ENCODE assay signal across 9 cellular contexts in genomic region chr9:757246-757881, GRCh38.
A peak's percentile ranks its signal among the peaks of the same experiment; 100 is the strongest.
DNase-seq lines count a peak whose midpoint lies in the region; ATAC-seq and TF ChIP-seq lines count a peak whose summit lies in the region.
"Had no signal": no experiment of that assay in that cellular context is flagged by ENCODE, and none has a peak within 500 bp of the region (broad histone marks: within the 10 kb centered on the region; RNA-seq: fewer than 3 reads in every experiment).

No MANE protein-coding gene starts in this region.

- H3K4me2 ChIP-seq in KMS-11 (no peak overlapping the region), smooth muscle cell (no peak overlapping the region)

- H3K4me1 ChIP-seq in KMS-11 (ENCODE audit: low read depth, poor library complexity, severe bottlenecking) (peaks cover 21% of the 10 kb centered on the region), right atrium auricular region (peaks cover 0 to 21% of the 10 kb centered on the region in 2 donors), smooth muscle cell (ENCODE audit: low read depth) (no peaks in the 10 kb centered on the region)

- DNase-seq in GF-D8 (lab: John Stamatoyannopoulos, UW) (peak; percentile 25), right atrium auricular region (ENCODE audit: low spot score) (peak; percentile 58), smooth muscle cell (lab: John Stamatoyannopoulos, UW; ENCODE audit: unreplicated experiment) (no peak), NCI-H187 treated with DMSO at 0.1 percent for 48 hours (lab: John Stamatoyannopoulos, UW) (no peak)
- DNase-seq in activated T-cell treated with anti-CD3 and anti-CD28 coated beads, Interleukin-2, amount 50 U/mL, for 48 hours = no peak

- ATAC-seq in GM19452 (IDR thresholded peaks at IDR 0.05; ENCODE audit: unreplicated experiment) = no peak

- H4K20me1 ChIP-seq in KMS-11 (ENCODE audit: insufficient read depth) = no peaks in the 10 kb centered on the region
- no peaks in the 10 kb centered on the region for H4K20me1 ChIP-seq in smooth muscle cell (ENCODE audit: low read depth)

- H3K36me3 ChIP-seq in KMS-11 (ENCODE audit: insufficient read depth) (no peaks in the 10 kb centered on the region), right atrium auricular region (peaks cover 8% of the 10 kb centered on the region), smooth muscle cell (ENCODE audit: low read depth) (no peaks in the 10 kb centered on the region)

- H3F3A ChIP-seq in smooth muscle cell (ENCODE audit: low read depth) = no peaks in the 10 kb centered on the region

- H3K9me3 ChIP-seq in right atrium auricular region (no peaks in the 10 kb centered on the region), smooth muscle cell (replicated peaks; ENCODE audit: low read depth) (no peaks in the 10 kb centered on the region)

- WGBS in smooth muscle cell (ENCODE audit: low lambda C conversion rate) = 72% methylated on average over 13 of the region's 13 CpGs

- H3K79me2 ChIP-seq in KMS-11 (ENCODE audit: insufficient read depth, low read depth) = no peaks in the 10 kb centered on the region
- H3K79me2 ChIP-seq in smooth muscle cell (ENCODE audit: low read depth) = no peaks in the 10 kb centered on the region

- no peak overlapping the region for H3K27ac ChIP-seq in KMS-11
- H3K27ac ChIP-seq in right atrium auricular region = no peak overlapping the region
- H3K27ac ChIP-seq in smooth muscle cell (ENCODE audit: low read depth) = no peak overlapping the region
- H3K27ac ChIP-seq: SK-N-MC had no signal

- H3K4me3 ChIP-seq in KMS-11 (IDR thresholded peaks at IDR 0.05; ENCODE audit: insufficient read depth, low read depth, low read length) = no peak overlapping the region
- H3K4me3 ChIP-seq in WI38 (ENCODE audit: low read depth, low read length) = no peak overlapping the region
- H3K4me3 ChIP-seq in right atrium auricular region = no peak overlapping the region
- H3K4me3 ChIP-seq in smooth muscle cell = no peak overlapping the region
- H3K4me3 ChIP-seq: SK-N-MC had no signal

- H3K9ac ChIP-seq in KMS-11 = no peak overlapping the region
- H3K9ac ChIP-seq in smooth muscle cell (ENCODE audit: low read depth) = no peak overlapping the region

- H3K27me3 ChIP-seq in KMS-11 (ENCODE audit: insufficient read depth, low read depth) (no peaks in the 10 kb centered on the region), right atrium auricular region (no peaks in the 10 kb centered on the region), smooth muscle cell (ENCODE audit: low read depth) (no peaks in the 10 kb centered on the region)

- peak; percentile 27; the same call in 1 of the 2 replicates for TF ChIP-seq CTCF in KMS-11 (conservative IDR thresholded peaks at IDR 0.05; ENCODE audit: low read depth, low read length)
- TF ChIP-seq CTCF in WI38 (IDR thresholded peaks at IDR 0.05; ENCODE audit: low read depth, low read length) = peak; percentile 65
- peak; percentile 34 to 70 for TF ChIP-seq CTCF in right atrium auricular region (IDR thresholded peaks at IDR 0.05)
- peak; percentile 47 for TF ChIP-seq CTCF in smooth muscle cell (IDR thresholded peaks at IDR 0.05; ENCODE audit: borderline replicate concordance, insufficient read depth, poor library complexity, severe bottlenecking)

- H2AFZ ChIP-seq in KMS-11 (ENCODE audit: low read depth) (no peak overlapping the region), smooth muscle cell (ENCODE audit: low read depth) (no peak overlapping the region)

Comparison
In these comparisons a context has a peak if more than half of its experiments do, and no peak if none do; other contexts are left out.
1. DNase-seq: peak in GF-D8 (single experiment) and right atrium auricular region (single experiment); none in smooth muscle cell (single experiment), NCI-H187 treated with DMSO at 0.1 percent for 48 hours (single experiment) and activated T-cell treated with anti-CD3 and anti-CD28 coated beads, Interleukin-2, amount 50 U/mL, for 48 hours (0 of 2).
2. Peak in every context shown above with its lines, with median percentiles within 50 percentile points of each other: CTCF ChIP-seq.